Comparison of ENCODE assay signal across 1 cellular context in the genomic region with DNA sequence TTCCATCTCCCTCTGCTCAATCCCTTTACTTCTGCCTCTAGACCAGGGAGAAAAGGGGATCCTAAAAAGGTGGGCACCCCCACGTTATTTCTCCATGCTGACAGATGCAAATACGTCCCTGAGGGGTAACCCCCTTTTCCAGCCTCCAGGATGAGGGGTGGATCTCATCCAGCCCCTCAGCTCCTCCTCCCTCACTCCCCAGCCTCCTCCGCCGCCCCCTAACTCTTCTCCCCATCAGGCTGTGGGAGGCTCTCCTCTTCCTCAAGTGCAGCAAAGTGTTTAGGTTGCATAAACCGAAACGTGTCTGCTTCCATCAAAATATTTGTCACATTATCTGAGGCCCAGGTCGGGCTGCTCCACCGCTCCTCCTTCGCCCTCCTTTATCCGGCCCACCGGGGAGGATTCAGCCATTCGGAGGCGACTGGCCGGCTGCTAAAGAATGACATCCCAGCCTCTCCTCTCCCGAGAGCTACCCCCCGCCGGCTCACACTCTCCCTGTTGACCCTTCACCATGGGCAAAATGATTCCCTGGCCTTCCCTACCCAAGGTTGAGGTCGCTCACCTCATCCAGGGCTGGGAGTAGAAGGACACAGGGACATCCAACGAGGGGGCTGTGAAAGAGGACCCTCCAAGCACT.
TF ChIP-seq lines count a peak whose summit lies in the region.

No MANE protein-coding gene starts in this region.

TF ChIP-seq in IMR-90, 13 proteins besides CTCF, POLR2A, EP300 and RAD21:
- TF ChIP-seq MAZ (IDR thresholded peaks at IDR 0.05; ENCODE audit: borderline replicate concordance, low read depth, low read length) (no peak), RCOR1 (IDR thresholded peaks at IDR 0.05; ENCODE audit: insufficient replicate concordance, low read length) (no peak), BHLHE40 (IDR thresholded peaks at IDR 0.05; ENCODE audit: low read depth, low read length) (no peak), CHD1 (IDR thresholded peaks at IDR 0.05; ENCODE audit: low read depth, low read length) (no peak), MXI1 (IDR thresholded peaks at IDR 0.05; ENCODE audit: borderline replicate concordance, low read depth, low read length) (no peak), FOS (IDR thresholded peaks at IDR 0.05; ENCODE audit: low read depth, low read length) (no peak), CEBPB (IDR thresholded peaks at IDR 0.05; ENCODE audit: low read depth, low read length) (no peak), SMC3 (IDR thresholded peaks at IDR 0.05; ENCODE audit: low read depth, low read length) (no peak), MAFK (IDR thresholded peaks at IDR 0.05; ENCODE audit: low read depth, low read length) (no peak), RFX5 (IDR thresholded peaks at IDR 0.05; ENCODE audit: low read depth, low read length) (no peak), NFE2L2 (IDR thresholded peaks at IDR 0.05; ENCODE audit: low read depth, low read length) (no peak)
- TF ChIP-seq, protein P1, sequence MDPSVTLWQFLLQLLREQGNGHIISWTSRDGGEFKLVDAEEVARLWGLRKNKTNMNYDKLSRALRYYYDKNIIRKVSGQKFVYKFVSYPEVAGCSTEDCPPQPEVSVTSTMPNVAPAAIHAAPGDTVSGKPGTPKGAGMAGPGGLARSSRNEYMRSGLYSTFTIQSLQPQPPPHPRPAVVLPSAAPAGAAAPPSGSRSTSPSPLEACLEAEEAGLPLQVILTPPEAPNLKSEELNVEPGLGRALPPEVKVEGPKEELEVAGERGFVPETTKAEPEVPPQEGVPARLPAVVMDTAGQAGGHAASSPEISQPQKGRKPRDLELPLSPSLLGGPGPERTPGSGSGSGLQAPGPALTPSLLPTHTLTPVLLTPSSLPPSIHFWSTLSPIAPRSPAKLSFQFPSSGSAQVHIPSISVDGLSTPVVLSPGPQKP (IDR thresholded peaks at IDR 0.05; ENCODE audit: borderline replicate concordance, low read depth, low read length): no peak
- TF ChIP-seq, protein P2, sequence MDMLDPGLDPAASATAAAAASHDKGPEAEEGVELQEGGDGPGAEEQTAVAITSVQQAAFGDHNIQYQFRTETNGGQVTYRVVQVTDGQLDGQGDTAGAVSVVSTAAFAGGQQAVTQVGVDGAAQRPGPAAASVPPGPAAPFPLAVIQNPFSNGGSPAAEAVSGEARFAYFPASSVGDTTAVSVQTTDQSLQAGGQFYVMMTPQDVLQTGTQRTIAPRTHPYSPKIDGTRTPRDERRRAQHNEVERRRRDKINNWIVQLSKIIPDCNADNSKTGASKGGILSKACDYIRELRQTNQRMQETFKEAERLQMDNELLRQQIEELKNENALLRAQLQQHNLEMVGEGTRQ (IDR thresholded peaks at IDR 0.05; ENCODE audit: low read depth, low read length): no peak
